4 cellular contexts compared by ENCODE assay signal in genomic region chr9:77043743-77044142, GRCh38. TPM values are rescaled to one million over a fixed set of nuclear protein-coding genes. Genes with fewer than 3 reads are reported as not detected.
"Had no signal": no experiment of that assay in that cellular context is flagged by ENCODE, and none has a peak within 500 bp of the region (broad histone marks: within the 10 kb centered on the region; RNA-seq: fewer than 3 reads in every experiment).

No MANE protein-coding gene starts in this region.

RNA-seq across cellular contexts. Expression of gene FOXB2, which starts 24.3 kb away (rescaled TPM):
- total RNA-seq: GM23248, GM23338, H4, HFFc6 had no signal
- polyA plus RNA-seq: GM23248, GM23338 had no signal
